In the genomic region with DNA sequence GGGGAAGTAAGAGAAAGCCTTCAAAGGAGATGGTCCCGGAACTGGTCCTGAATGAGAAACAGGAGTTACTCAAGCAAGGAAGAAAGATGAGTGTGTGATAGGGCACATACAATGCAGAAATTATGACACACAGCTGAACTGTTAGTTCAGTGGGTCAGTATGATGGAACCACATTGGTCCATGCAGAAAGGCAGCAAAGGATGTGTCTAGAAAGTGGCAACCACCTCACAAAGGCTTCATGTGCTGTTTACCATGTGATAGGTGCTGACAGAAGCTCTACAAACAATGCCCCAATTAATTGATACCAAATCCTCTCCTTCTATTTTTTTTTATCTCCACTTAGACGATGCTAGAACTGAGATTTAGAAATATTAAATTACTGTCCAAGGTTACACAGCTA, we compare ENCODE assay signal across 25 cellular contexts.
"Had no signal": no experiment of that assay in that cellular context is flagged by ENCODE, and none has a peak within 500 bp of the region (broad histone marks: within the 10 kb centered on the region; RNA-seq: fewer than 3 reads in every experiment).

No MANE protein-coding gene starts in this region.

- H3K79me2 ChIP-seq: hepatocyte had no signal

- H3K27ac ChIP-seq: coronary artery, dorsolateral prefrontal cortex, esophagus muscularis mucosa, foreskin keratinocyte, gastroesophageal sphincter, heart left ventricle, hepatocyte, left lung, lower lobe of right lung had no signal

- H3K36me3 ChIP-seq: esophagus muscularis mucosa, gastroesophageal sphincter, heart left ventricle, left lung, lower lobe of right lung had no signal

- H2AFZ ChIP-seq: hepatocyte had no signal

- H3K9me3 ChIP-seq: esophagus muscularis mucosa, gastroesophageal sphincter, heart left ventricle, left lung, lower lobe of right lung, mucosa of descending colon had no signal

- H3K4me1 ChIP-seq: esophagus muscularis mucosa, gastroesophageal sphincter, heart left ventricle, left lung, lower lobe of right lung had no signal

- ATAC-seq: foreskin keratinocyte, gastroesophageal sphincter, heart left ventricle, left cardiac atrium, left lung, left ventricle myocardium superior, lower lobe of right lung, mucosa of descending colon had no signal

- H3K27me3 ChIP-seq: esophagus muscularis mucosa, foreskin keratinocyte, gastroesophageal sphincter, heart left ventricle, hepatocyte, left lung had no signal

- H3K4me3 ChIP-seq: coronary artery, dorsolateral prefrontal cortex, esophagus muscularis mucosa, gastroesophageal sphincter, heart left ventricle, hepatocyte, left lung, lower lobe of right lung, mucosa of descending colon had no signal

- DNase-seq: dermis blood vessel endothelial cell; dorsolateral prefrontal cortex; effector CD4-positive, alpha-beta T cell; effector memory CD4-positive, alpha-beta T cell; foreskin keratinocyte; heart left ventricle; hypothalamus; immature natural killer cell; islet precursor cell; kidney; kidney glomerular epithelial cell; left cardiac atrium; left lung; left ventricle myocardium superior; lower lobe of right lung; mesenchymal stem cell; mucosa of descending colon; naive B cell had no signal

- H3K4me2 ChIP-seq: hepatocyte had no signal

- FAIRE-seq: colon, endothelial cell of umbilical vein, frontal cortex, kidney had no signal
